ENCODE assay signal across 27 cellular contexts in the genomic region with DNA sequence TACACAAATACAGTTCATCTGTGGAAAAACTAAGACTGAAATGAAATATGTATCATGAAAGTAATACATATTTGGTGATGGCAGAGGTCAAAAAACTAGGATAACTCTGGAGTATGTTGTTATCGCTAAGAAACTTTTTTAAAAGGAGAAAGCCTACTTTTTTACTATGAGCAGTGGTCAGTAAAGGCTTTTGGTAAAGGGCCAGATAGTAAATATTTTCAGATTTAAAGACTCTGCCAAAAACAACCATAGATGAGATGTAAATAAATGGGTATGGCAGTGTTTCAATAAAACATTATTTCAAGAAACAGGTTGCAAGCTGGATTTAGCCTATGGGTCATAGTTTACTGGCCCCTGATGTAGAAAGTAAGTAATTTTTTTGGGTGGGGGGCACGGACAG.
DNase-seq lines count a peak whose midpoint lies in the region; ATAC-seq and TF ChIP-seq lines count a peak whose summit lies in the region.
"Had no signal": no experiment of that assay in that cellular context is flagged by ENCODE, and none has a peak within 500 bp of the region (broad histone marks: within the 10 kb centered on the region; RNA-seq: fewer than 3 reads in every experiment).

No MANE protein-coding gene starts in this region.

- TF ChIP-seq POLR2A in IMR-90 (IDR thresholded peaks at IDR 0.05; ENCODE audit: low read depth, low read length) (no peak), gastroesophageal sphincter (IDR thresholded peaks at IDR 0.05) (no peak), lower leg skin (IDR thresholded peaks at IDR 0.05) (no peak), testis (IDR thresholded peaks at IDR 0.05) (no peak)

- H3K36me3 Mint-ChIP-seq in MCF 10A (ENCODE audit: insufficient read depth, unreplicated experiment) (peaks cover 13% of the 10 kb centered on the region), HFFc6 (ENCODE audit: low read depth) (no peaks in the 10 kb centered on the region; the same call in 1 of the 2 replicates)
- H3K36me3 Mint-ChIP-seq: activated naive CD4-positive, alpha-beta T cell treated with anti-CD3 and anti-CD28 coated beads, Interleukin-2, amount 10 ng/mL, durations not matched to agents 7 days and 5 days had no signal

- H3K79me2 ChIP-seq in smooth muscle cell (ENCODE audit: low read depth), result no peaks in the 10 kb centered on the region

- no peaks in the 10 kb centered on the region for H3K27me3 Mint-ChIP-seq in MCF 10A (ENCODE audit: insufficient read depth, unreplicated experiment)
- peaks cover 2% of the 10 kb centered on the region; the same call in 1 of the 2 replicates for H3K27me3 Mint-ChIP-seq in HFFc6 (ENCODE audit: insufficient read depth)
- H3K27me3 Mint-ChIP-seq: activated naive CD4-positive, alpha-beta T cell treated with anti-CD3 and anti-CD28 coated beads, Interleukin-2, amount 10 ng/mL, durations not matched to agents 7 days and 5 days; activated T-helper 17 cell treated with anti-CD3 and anti-CD28 coated beads, Interleukin-2, amount 50 U/mL, for 72 hours had no signal

- no CpG with 5 or more reads among the region's 2 CpGs for WGBS in IMR-90 (ENCODE audit: extremely low coverage in 2 of 2, insufficient read length in 1 of 2), 2 experiments
- WGBS in gastroesophageal sphincter (ENCODE audit: low coverage in 1 of 2), 2 donors, result 35 to 61% methylated on average over 1 to 2 of the region's 2 CpGs
- WGBS in smooth muscle cell (ENCODE audit: low lambda C conversion rate), result 61% methylated on average over 2 of the region's 2 CpGs
- WGBS in lower leg skin, 2 donors, result 58 to 60% methylated on average over 2 of the region's 2 CpGs
- WGBS in testis, 2 donors, result 62 to 69% methylated on average over 2 of the region's 2 CpGs

- POLR2A ChIA-PET in IMR-90 (lab: Charles Lee; ENCODE audit: unreplicated experiment), result no interaction called here
- POLR2A ChIA-PET in MCF 10A (lab: Yijun Ruan, JAX), result interaction anchor here (0.6 to 4.5 kb wide), 6 partner anchors 14 to 169 kb away, joined by 3 to 16 read pairs (median 4); partner anchors contain the start of gene TGFBR2

- TF ChIP-seq EP300 in gastroesophageal sphincter (IDR thresholded peaks at IDR 0.05), result no peak

- ATAC-seq in IMR-90 (ENCODE audit: low read depth) (no peak), gastroesophageal sphincter (no peak)
- ATAC-seq: activated T-helper 17 cell treated with anti-CD3 and anti-CD28 coated beads, Interleukin-2, amount 50 U/mL, for 72 hours had no signal

- intact Hi-C loops in IMR-90 (cut with micrococcal nuclease) (loop anchor here (5.0 kb wide), 2 partner anchors 95 to 170 kb away; partner anchors contain the start of gene TGFBR2), MCF 10A (cut with micrococcal nuclease) (loop anchor here (5.0 to 10.0 kb wide), 3 partner anchors 225 to 468 kb away; no protein-coding TSS in a partner anchor), lower leg skin (cut with DNase I; ENCODE audit: low total_unique reads) (no loop called here), testis (cut with DNase I; ENCODE audit: low total_unique reads) (no loop called here)

- dilution Hi-C loops in IMR-90 (cut with HindIII; ENCODE audit: low sequenced_read_pairs, unreplicated experiment), result no loop called here

- H3K4me3 ChIP-seq in IMR-90 (ENCODE audit: insufficient read depth, low read depth, low read length) (no peak overlapping the region), gastroesophageal sphincter (no peak overlapping the region), smooth muscle cell (no peak overlapping the region), lower leg skin (ENCODE audit: low read depth, poor library complexity, severe bottlenecking) (no peak overlapping the region), testis (no peak overlapping the region)
- H3K4me3 ChIP-seq: BLaER1 treated with 17β-estradiol and CSF1 and Interleukin-3, amounts not matched to agents 10 nM and 100 nM; pancreas; Peyer's patch; spleen; upper lobe of left lung had no signal

- H3K79me1 ChIP-seq in IMR-90 (ENCODE audit: low read depth in 1 of 2, low read length in 2 of 2), result no peaks in the 10 kb centered on the region

- H3K9ac ChIP-seq in IMR-90 (ENCODE audit: low read depth, low read length) (no peak overlapping the region; the same call in 1 of the 2 replicates), smooth muscle cell (ENCODE audit: low read depth) (peak overlapping the region; percentile 2)
- H3K9ac ChIP-seq: BLaER1 treated with 17β-estradiol and CSF1 and Interleukin-3, amounts not matched to agents 10 nM and 100 nM had no signal

- no peak overlapping the region for H2AFZ ChIP-seq in IMR-90 (replicated peaks; ENCODE audit: low read length, poor library complexity)
- H2AFZ ChIP-seq in smooth muscle cell (ENCODE audit: low read depth), result no peak overlapping the region

- TF ChIP-seq CTCF in IMR-90 (conservative IDR thresholded peaks at IDR 0.05; ENCODE audit: low read depth, low read length) (no peak), MCF 10A (IDR thresholded peaks at IDR 0.05; ENCODE audit: unreplicated experiment) (no peak), gastroesophageal sphincter (IDR thresholded peaks at IDR 0.05) (no peak), smooth muscle cell (IDR thresholded peaks at IDR 0.05; ENCODE audit: borderline replicate concordance, insufficient read depth, poor library complexity, severe bottlenecking) (no peak), lower leg skin (IDR thresholded peaks at IDR 0.05) (no peak), testis (IDR thresholded peaks at IDR 0.05) (no peak), HFFc6 (IDR thresholded peaks at IDR 0.05) (no peak)

- DNase-seq in IMR-90, result peak; percentile 40
- DNase-seq in MCF 10A (ENCODE audit: unreplicated experiment), result peak; percentile 37
- no peak for DNase-seq in smooth muscle cell (lab: John Stamatoyannopoulos, UW; ENCODE audit: unreplicated experiment)
- no peak for DNase-seq in lower leg skin (ENCODE audit: low spot score in 2 of 2)
- DNase-seq in stimulated activated CD4-positive, alpha-beta T cell treated with anti-CD3 and anti-CD28 coated beads, Interleukin-2, amount 100 ng/mL, for 24 hours, result no peak
- DNase-seq in testis, result no peak
- DNase-seq in HFFc6, result no peak
- DNase-seq: activated CD4-positive, alpha-beta T cell treated with anti-CD3 and anti-CD28 coated beads for 4 hours; activated naive CD4-positive, alpha-beta T cell treated with anti-CD3 and anti-CD28 coated beads, Interleukin-2, amount 10 ng/mL, durations not matched to agents 7 days and 5 days; amniotic stem cell; DMS153; effector CD4-positive, alpha-beta T cell; foreskin melanocyte; NCI-H1417 treated with DMSO at 0.1 percent for 48 hours; NCI-H2081 treated with DMSO at 0.1 percent for 48 hours; NCI-H2227 treated with DMSO at 0.1 percent for 48 hours; NCI-H526 treated with DMSO at 0.1 percent for 48 hours; nephron progenitor cell; pancreas; Peyer's patch; SIG-M5; spleen; T1000; upper lobe of left lung had no signal

- no peak overlapping the region for H3K14ac ChIP-seq in IMR-90 (replicated peaks; ENCODE audit: low read depth, low read length)

- peak overlapping the region; percentile 62; the same call in 1 of the 2 replicates for H2BK120ac ChIP-seq in IMR-90 (ENCODE audit: low read depth, low read length)

- no peak for TF ChIP-seq RAD21 in IMR-90 (IDR thresholded peaks at IDR 0.05; ENCODE audit: low read length)

- peak overlapping the region; percentile 25; the same call in 1 of the 2 replicates for H2AK5ac ChIP-seq in IMR-90 (ENCODE audit: low read depth, low read length)

- H3K9me3 Mint-ChIP-seq in MCF 10A (ENCODE audit: unreplicated experiment) (no peaks in the 10 kb centered on the region), HFFc6 (no peaks in the 10 kb centered on the region)
- H3K9me3 Mint-ChIP-seq: activated naive CD4-positive, alpha-beta T cell treated with anti-CD3 and anti-CD28 coated beads, Interleukin-2, amount 10 ng/mL, durations not matched to agents 7 days and 5 days; nephron progenitor cell had no signal

- no peak overlapping the region for H3K4me3 Mint-ChIP-seq in MCF 10A (ENCODE audit: unreplicated experiment)
- no peak overlapping the region for H3K4me3 Mint-ChIP-seq in HFFc6
- H3K4me3 Mint-ChIP-seq: activated naive CD4-positive, alpha-beta T cell treated with anti-CD3 and anti-CD28 coated beads, Interleukin-2, amount 10 ng/mL, durations not matched to agents 7 days and 5 days; activated T-helper 17 cell treated with anti-CD3 and anti-CD28 coated beads, Interleukin-2, amount 50 U/mL, for 72 hours; nephron progenitor cell had no signal

- H2BK15ac ChIP-seq in IMR-90 (ENCODE audit: low read depth, low read length), result no peak overlapping the region

- peak overlapping the region; percentile 82 for H2BK5ac ChIP-seq in IMR-90 (ENCODE audit: low read depth, low read length, poor library complexity, severe bottlenecking)

- in situ Hi-C loops in IMR-90 (cut with MboI; ENCODE audit: low sequenced_read_pairs), result no loop called here

- H4K5ac ChIP-seq in IMR-90 (ENCODE audit: low read depth, low read length), result no peak overlapping the region

- 0 out of 2 replicates have a peak overlapping the region, but pooled peaks have one; percentile 48 for H3K4ac ChIP-seq in IMR-90 (ENCODE audit: low read depth, low read length)

- no peak overlapping the region for H3K18ac ChIP-seq in IMR-90 (ENCODE audit: low read depth, low read length)

- no peaks in the 10 kb centered on the region for H3K9me3 ChIP-seq in IMR-90 (ENCODE audit: control insufficient read depth, insufficient read depth, low read length)
- no peaks in the 10 kb centered on the region for H3K9me3 ChIP-seq in gastroesophageal sphincter
- no peaks in the 10 kb centered on the region for H3K9me3 ChIP-seq in smooth muscle cell (replicated peaks; ENCODE audit: low read depth)
- H3K9me3 ChIP-seq in testis, result no peaks in the 10 kb centered on the region
- H3K9me3 ChIP-seq: BLaER1 treated with 17β-estradiol and CSF1 and Interleukin-3, amounts not matched to agents 10 nM and 100 nM; pancreas; Peyer's patch; spleen; upper lobe of left lung had no signal

- H2AK9ac ChIP-seq in IMR-90 (replicated peaks; ENCODE audit: low read depth, low read length, poor library complexity), result no peak overlapping the region

- CTCF ChIA-PET in IMR-90 (lab: Yijun Ruan, JAX), result interaction anchor here (0.5 kb wide), 1 partner anchor 79 kb away, joined by 4 read pairs; no protein-coding TSS in a partner anchor
- CTCF ChIA-PET in MCF 10A (lab: Yijun Ruan, JAX), result interaction anchor here (0.7 to 1.0 kb wide), 3 partner anchors 181 to 414 kb away, joined by 3 read pairs; no protein-coding TSS in a partner anchor

- H3K4me2 ChIP-seq in IMR-90 (ENCODE audit: low read depth, low read length), result no peak overlapping the region
- H3K4me2 ChIP-seq in smooth muscle cell, result no peak overlapping the region

- H3K9me1 ChIP-seq in IMR-90 (ENCODE audit: insufficient read depth, low read length), result 0 out of 2 replicates have a peak, but pooled peaks cover 3% of the 10 kb centered on the region

- H4K20me1 ChIP-seq in IMR-90 (ENCODE audit: insufficient read depth, low read length) (no peaks in the 10 kb centered on the region), smooth muscle cell (ENCODE audit: low read depth) (no peaks in the 10 kb centered on the region)
- H4K20me1 ChIP-seq: BLaER1 treated with 17β-estradiol and CSF1 and Interleukin-3, amounts not matched to agents 10 nM and 100 nM had no signal

- 0 out of 2 replicates have a peak overlapping the region, but pooled peaks have one; percentile 1 for H3K27ac ChIP-seq in IMR-90 (ENCODE audit: insufficient read depth, low read length)
- peak overlapping the region; percentile 65 to 83 (median 74) for H3K27ac ChIP-seq in gastroesophageal sphincter
- H3K27ac ChIP-seq in smooth muscle cell (ENCODE audit: low read depth), result peak overlapping the region; percentile 85
- no peak overlapping the region for H3K27ac ChIP-seq in testis
- H3K27ac ChIP-seq: pancreas had no signal

- no peak overlapping the region; a peak in 3 of 4 replicates for H4K8ac ChIP-seq in IMR-90 (ENCODE audit: low read depth in 2 of 2, low read length in 2 of 2)

- H3K4me1 ChIP-seq in IMR-90 (ENCODE audit: control insufficient read depth, insufficient read depth, low read length) (peaks cover 6% of the 10 kb centered on the region), gastroesophageal sphincter (peaks cover 19 to 54% (median 31%) of the 10 kb centered on the region in 3 donors), smooth muscle cell (ENCODE audit: low read depth) (no peaks in the 10 kb centered on the region), testis (no peaks in the 10 kb centered on the region)

- peak overlapping the region; percentile 72 for H3K27ac Mint-ChIP-seq in MCF 10A (ENCODE audit: low read depth, unreplicated experiment)
- H3K27ac Mint-ChIP-seq in HFFc6, result no peak overlapping the region
- H3K27ac Mint-ChIP-seq: activated naive CD4-positive, alpha-beta T cell treated with anti-CD3 and anti-CD28 coated beads, Interleukin-2, amount 10 ng/mL, durations not matched to agents 7 days and 5 days; activated T-helper 17 cell treated with anti-CD3 and anti-CD28 coated beads, Interleukin-2, amount 50 U/mL, for 72 hours had no signal

- no peaks in the 10 kb centered on the region for H3F3A ChIP-seq in smooth muscle cell (ENCODE audit: low read depth)

- BruUV-seq in IMR-90 (replicated peaks; lab: Mats Ljungman, UMichigan) (no TSS peak), MCF 10A (replicated peaks; lab: Mats Ljungman, UMichigan) (no TSS peak)

- H2BK20ac ChIP-seq in IMR-90 (ENCODE audit: low read depth, low read length), result peak overlapping the region; percentile 48; the same call in 1 of the 2 replicates

- H3K4me1 Mint-ChIP-seq in MCF 10A (ENCODE audit: insufficient read depth, unreplicated experiment), result peaks cover 44% of the 10 kb centered on the region
- H3K4me1 Mint-ChIP-seq in HFFc6 (ENCODE audit: low read depth), result peaks cover 42% of the 10 kb centered on the region
- H3K4me1 Mint-ChIP-seq: nephron progenitor cell had no signal

- H3K23ac ChIP-seq in IMR-90 (ENCODE audit: low read depth, low read length), result no peak overlapping the region

- H3K27me3 ChIP-seq in IMR-90 (ENCODE audit: control insufficient read depth, insufficient read depth, low read length) (no peaks in the 10 kb centered on the region), gastroesophageal sphincter (no peaks in the 10 kb centered on the region), smooth muscle cell (ENCODE audit: low read depth) (no peaks in the 10 kb centered on the region), testis (no peaks in the 10 kb centered on the region)
- H3K27me3 ChIP-seq: BLaER1 treated with 17β-estradiol and CSF1 and Interleukin-3, amounts not matched to agents 10 nM and 100 nM; pancreas; Peyer's patch; spleen; upper lobe of left lung had no signal

- H4K91ac ChIP-seq in IMR-90 (ENCODE audit: insufficient read depth, low read depth, low read length), result no peak overlapping the region

- 0 out of 2 replicates have a peak overlapping the region, but pooled peaks have one; percentile 16 for H3K56ac ChIP-seq in IMR-90 (ENCODE audit: extremely low read depth, insufficient read depth, low read length)

- H3K36me3 ChIP-seq in IMR-90 (ENCODE audit: control insufficient read depth, insufficient read depth, low read length), result no peaks in the 10 kb centered on the region
- no peaks in the 10 kb centered on the region for H3K36me3 ChIP-seq in gastroesophageal sphincter
- no peaks in the 10 kb centered on the region for H3K36me3 ChIP-seq in smooth muscle cell (ENCODE audit: low read depth)
- no peaks in the 10 kb centered on the region for H3K36me3 ChIP-seq in testis (ENCODE audit: low read depth, missing control alignments)
- H3K36me3 ChIP-seq: BLaER1 treated with 17β-estradiol and CSF1 and Interleukin-3, amounts not matched to agents 10 nM and 100 nM; pancreas; Peyer's patch; spleen; upper lobe of left lung had no signal

Comparison
In these comparisons a context has a peak if more than half of its experiments do, and no peak if none do; other contexts are left out.
1. DNase-seq: peak in IMR-90 (single experiment) and MCF 10A (single experiment); none in smooth muscle cell (single experiment), lower leg skin (0 of 2), stimulated activated CD4-positive, alpha-beta T cell treated with anti-CD3 and anti-CD28 coated beads, Interleukin-2, amount 100 ng/mL, for 24 hours (0 of 2), testis (single experiment) and HFFc6 (single experiment).
2. H3K27ac ChIP-seq: peak in IMR-90 (single experiment), gastroesophageal sphincter (4 of 4) and smooth muscle cell (single experiment); none in testis (0 of 2).
3. intact Hi-C loops: an anchor here in IMR-90 (5.0 kb wide) and MCF 10A (5.0 to 10.0 kb wide); none called in lower leg skin and testis.